ENCODE assay signal across 23 cellular contexts in the genomic region with DNA sequence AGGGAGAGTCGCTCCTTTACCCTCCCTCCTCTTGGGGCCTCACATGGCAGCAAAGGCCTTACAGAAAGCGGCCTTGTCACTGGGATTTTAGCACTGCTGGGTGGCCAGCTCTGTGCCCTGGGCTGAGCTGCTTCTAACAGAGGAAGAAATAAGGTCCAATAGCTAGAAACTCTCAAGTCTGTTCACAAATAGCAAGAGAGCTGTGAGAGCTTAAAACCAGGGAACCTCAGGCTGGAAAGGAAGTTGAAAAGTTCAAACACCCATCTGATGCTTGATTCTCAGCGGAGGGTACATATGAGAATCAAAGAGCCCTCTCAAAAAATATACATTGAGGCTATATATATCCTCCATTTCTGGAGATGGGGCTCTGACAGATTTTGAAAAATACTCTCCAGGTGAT. TPM values are rescaled to one million over a fixed set of nuclear protein-coding genes. Genes with fewer than 3 reads are reported as not detected.
"Had no signal": no experiment of that assay in that cellular context is flagged by ENCODE, and none has a peak within 500 bp of the region (broad histone marks: within the 10 kb centered on the region; RNA-seq: fewer than 3 reads in every experiment).

No MANE protein-coding gene starts in this region.

- H3K4me2 ChIP-seq: SK-N-SH had no signal

- DNase-seq: IMR-90, Kasumi-1, KG1, MV-4-11, NCI-H1048, NCI-H1105, NCI-H1417, NCI-H1436 treated with DMSO at 0.1 percent for 48 hours, NCI-H1694, NCI-H1930, NCI-H2081, NCI-H2171, NCI-H226, NCI-H446, NCI-H510A treated with DMSO at 0.1 percent for 48 hours, NCI-H526, NCI-H748 treated with DMSO at 0.1 percent for 48 hours, SHP77, SK-N-SH had no signal

- ATAC-seq: HepG2 had no signal

- H3K9ac ChIP-seq: SK-N-SH had no signal

- H3K9me3 ChIP-seq: SK-N-SH had no signal

- H3K9me2 ChIP-seq: SK-N-SH had no signal

- H3K27ac ChIP-seq: RWPE1 had no signal

RNA-seq across cellular contexts. Expression of gene ST6GAL2, which starts 54.7 kb away (rescaled TPM):
- total RNA-seq: HepG2, IMR-90, M059J, SK-MEL-5 had no signal
- polyA plus RNA-seq: HepG2, IMR-90 had no signal
